Comparison of ENCODE assay signal across 21 cellular contexts in the genomic region with DNA sequence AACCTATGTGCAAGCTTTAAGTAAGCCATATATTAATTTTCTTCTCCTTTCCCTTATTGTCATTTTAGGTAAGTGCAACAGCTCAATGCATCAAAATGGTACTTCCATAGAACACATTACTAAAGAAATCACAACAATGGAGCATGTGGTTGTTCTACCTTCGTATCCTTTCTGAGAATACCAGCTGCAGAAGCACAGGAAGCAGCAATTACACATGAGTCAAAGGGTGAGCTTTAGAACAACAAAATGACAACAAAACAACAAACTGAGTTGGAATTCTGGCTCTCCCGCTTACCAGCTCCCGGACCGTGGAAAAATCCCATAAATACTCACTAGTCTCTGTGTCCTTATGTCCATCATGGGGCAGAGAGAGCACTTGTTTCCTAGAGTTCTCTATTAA.
"Had no signal": no experiment of that assay in that cellular context is flagged by ENCODE, and none has a peak within 500 bp of the region (broad histone marks: within the 10 kb centered on the region; RNA-seq: fewer than 3 reads in every experiment).

No MANE protein-coding gene starts in this region.

- H3K9me3 ChIP-seq: adrenal gland, gastrocnemius medialis, neutrophil, ovary, psoas muscle, tibial artery had no signal

- H3K27ac ChIP-seq: adrenal gland, gastrocnemius medialis, neutrophil, ovary, psoas muscle, tibial artery, VCaP had no signal

- ATAC-seq: activated T-cell treated with anti-CD3 and anti-CD28 coated beads, Interleukin-2, amount 50 U/mL, for 4 hours; gastrocnemius medialis; left ventricle myocardium superior; natural killer cell; psoas muscle; stimulated activated effector memory CD8-positive, alpha-beta T cell treated with anti-CD3 and anti-CD28 coated beads, Interleukin-12 subunit alpha, Interleukin-12 subunit beta, amount 100 ng/mL, for 72 hours; stimulated activated naive CD8-positive, alpha-beta T cell treated with anti-CD3 and anti-CD28 coated beads, Interleukin-15, amount 100 ng/mL, for 72 hours; T-cell had no signal

- H3K4me1 ChIP-seq: gastrocnemius medialis, psoas muscle, tibial artery had no signal

- FAIRE-seq: small intestine had no signal

- H3K4me3 ChIP-seq: adrenal gland, gastrocnemius medialis, ovary, psoas muscle, tibial artery had no signal

- DNase-seq: activated CD4-positive, alpha-beta T cell treated with anti-CD3 and anti-CD28 coated beads for 1 hour; activated CD8-positive, alpha-beta memory T cell treated with anti-CD3 and anti-CD28 coated beads, Interleukin-2, amount 50 U/mL, for 48 hours; activated naive CD4-positive, alpha-beta T cell; activated T-cell treated with anti-CD3 and anti-CD28 coated beads, Interleukin-2, amount 50 U/mL, for 4 hours; adrenal gland; cortex of kidney; gastrocnemius medialis; hippocampal formation; left ventricle myocardium superior; mammary epithelial cell; natural killer cell; ovary; psoas muscle; small intestine; stimulated activated CD4-positive, alpha-beta T cell treated with anti-CD3 and anti-CD28 coated beads, Interleukin-2, amount 100 ng/mL, for 24 hours; stimulated activated naive CD8-positive, alpha-beta T cell treated with anti-CD3 and anti-CD28 coated beads, Interleukin-15, amount 100 ng/mL, for 72 hours; T-cell; tibial artery had no signal

- H3K36me3 ChIP-seq: adrenal gland, gastrocnemius medialis, neutrophil, ovary, tibial artery had no signal

- H3K27me3 ChIP-seq: adrenal gland, gastrocnemius medialis, ovary had no signal
